Comparison of ENCODE assay signal across 8 cellular contexts in the genomic region with DNA sequence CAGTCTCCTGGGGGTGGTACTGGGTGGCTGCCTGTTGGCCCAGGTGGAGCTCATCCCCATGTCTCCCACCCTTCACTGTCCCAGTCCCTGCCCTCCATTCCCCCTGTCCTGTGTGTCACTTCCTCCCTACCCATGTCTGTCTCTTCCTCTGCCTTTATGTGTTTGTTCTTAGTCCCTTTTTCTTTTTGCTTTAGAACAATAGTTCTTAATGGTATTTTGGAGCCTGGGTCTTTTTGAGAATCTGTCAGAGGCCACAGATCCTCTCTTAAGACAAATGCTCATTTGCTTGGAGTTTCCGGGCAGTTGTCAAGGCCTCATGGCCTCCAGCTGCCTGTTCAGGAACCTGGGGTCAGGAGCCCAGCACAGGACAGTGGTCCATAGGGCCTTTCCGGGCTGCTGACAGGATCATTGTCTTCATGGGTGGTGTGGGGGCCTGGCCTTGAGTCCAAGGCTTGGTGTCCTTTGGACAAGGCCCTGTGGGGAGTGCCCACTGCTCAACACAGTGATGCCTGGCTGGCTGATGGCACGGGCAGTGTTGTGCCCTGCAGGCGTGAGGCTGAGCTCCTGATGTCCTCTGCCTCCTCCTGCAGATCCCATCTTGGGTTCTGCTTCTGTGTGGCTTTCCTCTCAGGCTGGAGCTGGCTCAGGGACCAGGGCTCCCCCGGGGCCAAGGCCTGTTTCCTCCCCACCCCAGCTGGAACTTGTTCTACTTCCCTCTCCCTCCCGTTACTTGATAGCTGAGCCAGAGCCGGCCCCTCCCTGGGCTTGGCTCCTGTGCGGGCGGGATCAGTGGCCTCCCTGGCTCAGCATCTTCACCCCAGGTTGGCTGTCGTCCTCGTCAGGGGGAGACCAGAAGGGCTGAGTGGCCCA. TPM values are rescaled to one million over a fixed set of nuclear protein-coding genes. Genes with fewer than 3 reads are reported as not detected.
DNase-seq lines count a peak whose midpoint lies in the region; ATAC-seq and TF ChIP-seq lines count a peak whose summit lies in the region.

No MANE protein-coding gene starts in this region.

- peak overlapping the region; percentile 87 to 97 for H3K27ac Mint-ChIP-seq in natural killer cell treated with Interleukin-12 subunit alpha and Interleukin-12 subunit beta and Interleukin-15 and Interleukin-18, amount 100 ng/mL, for 72 hours

- H3K9me3 ChIP-seq in OCI-LY1 (ENCODE audit: low read length), result no peaks in the 10 kb centered on the region
- no peaks in the 10 kb centered on the region for H3K9me3 ChIP-seq in effector memory CD4-positive, alpha-beta T cell (ENCODE audit: control insufficient read depth, low read length)

- H3K36me3 Mint-ChIP-seq in natural killer cell treated with Interleukin-12 subunit alpha and Interleukin-12 subunit beta and Interleukin-15 and Interleukin-18, amount 100 ng/mL, for 72 hours, result peaks cover 16% of the 10 kb centered on the region

- no peak for TF ChIP-seq POLR2A in GM18505 (IDR thresholded peaks at IDR 0.05; ENCODE audit: borderline replicate concordance, extremely low read depth, insufficient read depth, insufficient read length)

- H3K4me1 ChIP-seq in OCI-LY1 (ENCODE audit: insufficient read depth, low read length, severe bottlenecking), result peaks cover 83% of the 10 kb centered on the region
- H3K4me1 ChIP-seq in effector memory CD4-positive, alpha-beta T cell (ENCODE audit: control insufficient read depth, insufficient read depth, low read length, poor library complexity, severe bottlenecking), result peaks cover 77% of the 10 kb centered on the region

- peak overlapping the region; percentile 92 for H3K4me2 ChIP-seq in OCI-LY1 (ENCODE audit: low read length)

- H3K4me3 Mint-ChIP-seq in natural killer cell treated with Interleukin-12 subunit alpha and Interleukin-12 subunit beta and Interleukin-15 and Interleukin-18, amount 100 ng/mL, for 72 hours, result peak overlapping the region; percentile 83

- H3K79me2 ChIP-seq in OCI-LY1 (ENCODE audit: insufficient read depth, low read length), result peaks cover 36% of the 10 kb centered on the region

- H3K36me3 ChIP-seq in OCI-LY1 (ENCODE audit: insufficient read depth, low read length), result peaks cover 47% of the 10 kb centered on the region
- H3K36me3 ChIP-seq in effector memory CD4-positive, alpha-beta T cell (ENCODE audit: control insufficient read depth, insufficient read depth, low read length), result peaks cover 10% of the 10 kb centered on the region

- H3K4me1 Mint-ChIP-seq in natural killer cell treated with Interleukin-12 subunit alpha and Interleukin-12 subunit beta and Interleukin-15 and Interleukin-18, amount 100 ng/mL, for 72 hours (ENCODE audit: low read depth in 2 of 2), result peaks cover 77 to 84% of the 10 kb centered on the region in 2 donors

- no peaks in the 10 kb centered on the region for H3K9me2 ChIP-seq in OCI-LY1 (ENCODE audit: low read depth, low read length)

- H3K4me3 ChIP-seq in OCI-LY1 (ENCODE audit: low read depth, low read length, poor library complexity, severe bottlenecking), result peak overlapping the region; percentile 92
- H3K4me3 ChIP-seq in effector memory CD4-positive, alpha-beta T cell (ENCODE audit: insufficient read depth, low read depth, low read length, poor library complexity, severe bottlenecking), result peak overlapping the region; percentile 26

- H3K27ac ChIP-seq in C4-2B (peak overlapping the region; percentile 70), OCI-LY1 (ENCODE audit: low read depth, low read length, poor library complexity, severe bottlenecking) (peak overlapping the region; percentile 86)
- H3K27ac ChIP-seq in effector memory CD4-positive, alpha-beta T cell (ENCODE audit: insufficient read depth, low read length, poor library complexity, severe bottlenecking), result peak overlapping the region; percentile 84

- no peak for ATAC-seq in natural killer cell treated with Interleukin-12 subunit alpha and Interleukin-12 subunit beta and Interleukin-15 and Interleukin-18, amount 100 ng/mL, for 72 hours
- ATAC-seq in GM21717 (IDR thresholded peaks at IDR 0.05; ENCODE audit: unreplicated experiment), result no peak
- ATAC-seq in GM18505 (IDR thresholded peaks at IDR 0.05; ENCODE audit: unreplicated experiment), result no peak

- no peaks in the 10 kb centered on the region for H3F3A ChIP-seq in OCI-LY1 (ENCODE audit: insufficient read depth, low read length)

- H4K20me1 ChIP-seq in OCI-LY1 (ENCODE audit: insufficient read depth, low read length), result no peaks in the 10 kb centered on the region

- no peaks in the 10 kb centered on the region for H3K9me3 Mint-ChIP-seq in natural killer cell treated with Interleukin-12 subunit alpha and Interleukin-12 subunit beta and Interleukin-15 and Interleukin-18, amount 100 ng/mL, for 72 hours

- H3K27me3 ChIP-seq in OCI-LY1 (ENCODE audit: insufficient read depth, low read length), result no peaks in the 10 kb centered on the region
- H3K27me3 ChIP-seq in effector memory CD4-positive, alpha-beta T cell (replicated peaks; ENCODE audit: control insufficient read depth, insufficient read depth, low read length, poor library complexity, severe bottlenecking), result no peaks in the 10 kb centered on the region

- no peak for TF ChIP-seq CTCF in C4-2B (conservative IDR thresholded peaks at IDR 0.05)
- TF ChIP-seq CTCF in OCI-LY1 (IDR thresholded peaks at IDR 0.05; ENCODE audit: low read length), result no peak

- H3K27me3 Mint-ChIP-seq in natural killer cell treated with Interleukin-12 subunit alpha and Interleukin-12 subunit beta and Interleukin-15 and Interleukin-18, amount 100 ng/mL, for 72 hours, result no peaks in the 10 kb centered on the region

- DNase-seq in effector memory CD4-positive, alpha-beta T cell, result no peak
- DNase-seq in natural killer cell treated with Interleukin-12 subunit alpha and Interleukin-12 subunit beta and Interleukin-15 and Interleukin-18, amount 100 ng/mL, for 72 hours (ENCODE audit: low spot score), result no peak
- DNase-seq in effector CD8-positive, alpha-beta T cell (lab: John Stamatoyannopoulos, UW), result no peak
- DNase-seq in NCI-H2081 (lab: John Stamatoyannopoulos, UW), result no peak

- peak overlapping the region; percentile 46 for H3K9ac ChIP-seq in OCI-LY1 (ENCODE audit: low read length)

- H2AFZ ChIP-seq in OCI-LY1 (ENCODE audit: low read length), result no peak overlapping the region

RNA-seq across cellular contexts. Expression of gene EGLN2, which starts 3.5 kb away (rescaled TPM):
- total RNA-seq in natural killer cell treated with Interleukin-12 subunit alpha and Interleukin-12 subunit beta and Interleukin-15 and Interleukin-18, amount 100 ng/mL, for 72 hours, result 100 to 1,000 TPM; 119 to 136 TPM

RNA-seq across cellular contexts. Expression of gene RAB4B, which starts 24.5 kb away (rescaled TPM):
- 100 to 1,000 TPM in 1 of 2 donors, 10 to 100 TPM in 1; 83.3 to 128 TPM for total RNA-seq in natural killer cell treated with Interleukin-12 subunit alpha and Interleukin-12 subunit beta and Interleukin-15 and Interleukin-18, amount 100 ng/mL, for 72 hours

RNA-seq across cellular contexts. Expression of gene MIA, which starts 27.2 kb away (rescaled TPM):
- total RNA-seq in natural killer cell treated with Interleukin-12 subunit alpha and Interleukin-12 subunit beta and Interleukin-15 and Interleukin-18, amount 100 ng/mL, for 72 hours, result 1 to 10 TPM; 1.1 to 2.4 TPM

RNA-seq across cellular contexts. Expression of gene CYP2A6, which starts 47.7 kb away (rescaled TPM):
- not detected for total RNA-seq in natural killer cell treated with Interleukin-12 subunit alpha and Interleukin-12 subunit beta and Interleukin-15 and Interleukin-18, amount 100 ng/mL, for 72 hours

RNA-seq across cellular contexts. Expression of gene SNRPA, which starts 51.5 kb away (rescaled TPM):
- 100 to 1,000 TPM in 1 of 2 donors, 10 to 100 TPM in 1; 95.5 to 191 TPM for total RNA-seq in natural killer cell treated with Interleukin-12 subunit alpha and Interleukin-12 subunit beta and Interleukin-15 and Interleukin-18, amount 100 ng/mL, for 72 hours
